Comparison of ENCODE assay signal across 9 cellular contexts in genomic region chr13:99995503-99996176, GRCh38. TPM values are rescaled to one million over a fixed set of nuclear protein-coding genes. Genes with fewer than 3 reads are reported as not detected.
DNase-seq lines count a peak whose midpoint lies in the region; ATAC-seq, FAIRE-seq and TF ChIP-seq lines count a peak whose summit lies in the region.
"Had no signal": no experiment of that assay in that cellular context is flagged by ENCODE, and none has a peak within 500 bp of the region (broad histone marks: within the 10 kb centered on the region; RNA-seq: fewer than 3 reads in every experiment).

No MANE protein-coding gene starts in this region.

- intact Hi-C loops in activated T-helper 1 cell treated with anti-CD3 and anti-CD28 coated beads, Interleukin-12 subunit alpha, Interleukin-12 subunit beta, Interleukin-2, Interleukin-4 antibody, amounts not matched to agents 30 ng/mL and 10 ng/mL and 1 ng/mL, durations not matched to agents 14 hours and 24 hours and 36 hours (cut with micrococcal nuclease): loop anchor here (1.0 to 2.0 kb wide), 5 partner anchors 9 to 519 kb away; no protein-coding TSS in a partner anchor

- ATAC-seq in HG03460 (IDR thresholded peaks at IDR 0.05; ENCODE audit: unreplicated experiment): no peak

- no peak overlapping the region for H3K4me3 ChIP-seq in H7 (ENCODE audit: insufficient read depth, low read depth, low read length)
- peak overlapping the region; percentile 60 for H3K4me3 ChIP-seq in iPS-20b (ENCODE audit: low read length)

- H3K9ac ChIP-seq in iPS-20b (ENCODE audit: low read depth, low read length): no peak overlapping the region

- no peaks in the 10 kb centered on the region for H3K9me3 Mint-ChIP-seq in activated T-helper 1 cell treated with anti-CD3 and anti-CD28 coated beads, Interleukin-12 subunit alpha, Interleukin-12 subunit beta, Interleukin-2, Interleukin-4 antibody, amounts not matched to agents 30 ng/mL and 10 ng/mL and 1 ng/mL, durations not matched to agents 14 hours and 24 hours and 36 hours
- no peaks in the 10 kb centered on the region for H3K9me3 Mint-ChIP-seq in mesothelial cell of epicardium

- no peaks in the 10 kb centered on the region for H3K36me3 Mint-ChIP-seq in activated T-helper 1 cell treated with anti-CD3 and anti-CD28 coated beads, Interleukin-12 subunit alpha, Interleukin-12 subunit beta, Interleukin-2, Interleukin-4 antibody, amounts not matched to agents 30 ng/mL and 10 ng/mL and 1 ng/mL, durations not matched to agents 14 hours and 24 hours and 36 hours (ENCODE audit: low read depth)
- no peaks in the 10 kb centered on the region for H3K36me3 Mint-ChIP-seq in mesothelial cell of epicardium

- no peak for TF ChIP-seq CTCF in mesothelial cell of epicardium (IDR thresholded peaks at IDR 0.05; ENCODE audit: unreplicated experiment)

- H3K27me3 Mint-ChIP-seq in activated T-helper 1 cell treated with anti-CD3 and anti-CD28 coated beads, Interleukin-12 subunit alpha, Interleukin-12 subunit beta, Interleukin-2, Interleukin-4 antibody, amounts not matched to agents 30 ng/mL and 10 ng/mL and 1 ng/mL, durations not matched to agents 14 hours and 24 hours and 36 hours (ENCODE audit: insufficient read depth): peaks cover 76% of the 10 kb centered on the region
- peaks cover 97% of the 10 kb centered on the region for H3K27me3 Mint-ChIP-seq in mesothelial cell of epicardium (ENCODE audit: low read depth)

- H3K4me3 Mint-ChIP-seq in activated T-helper 1 cell treated with anti-CD3 and anti-CD28 coated beads, Interleukin-12 subunit alpha, Interleukin-12 subunit beta, Interleukin-2, Interleukin-4 antibody, amounts not matched to agents 30 ng/mL and 10 ng/mL and 1 ng/mL, durations not matched to agents 14 hours and 24 hours and 36 hours: peak overlapping the region; percentile 45
- H3K4me3 Mint-ChIP-seq in mesothelial cell of epicardium: no peak overlapping the region

- peaks cover 30% of the 10 kb centered on the region for H3K4me1 Mint-ChIP-seq in activated T-helper 1 cell treated with anti-CD3 and anti-CD28 coated beads, Interleukin-12 subunit alpha, Interleukin-12 subunit beta, Interleukin-2, Interleukin-4 antibody, amounts not matched to agents 30 ng/mL and 10 ng/mL and 1 ng/mL, durations not matched to agents 14 hours and 24 hours and 36 hours (ENCODE audit: low read depth)
- H3K4me1 Mint-ChIP-seq in mesothelial cell of epicardium: no peaks in the 10 kb centered on the region

- no peak for FAIRE-seq in GM12891 (lab: Jason Lieb, UNC)
- FAIRE-seq: keratinocyte had no signal

- DNase-seq in Daoy (ENCODE audit: low read depth): peak; percentile 48
- DNase-seq in H7: peak; percentile 65
- no peak for DNase-seq in activated T-helper 1 cell treated with anti-CD3 and anti-CD28 coated beads, Interleukin-12 subunit alpha, Interleukin-12 subunit beta, Interleukin-2, Interleukin-4 antibody, amounts not matched to agents 30 ng/mL and 10 ng/mL and 1 ng/mL, durations not matched to agents 14 hours and 24 hours and 36 hours (ENCODE audit: low spot score)
- DNase-seq in GM12891 (ENCODE audit: insufficient read length, low spot score): no peak
- no peak for DNase-seq in mesothelial cell of epicardium (ENCODE audit: low spot score in 2 of 2, unreplicated experiment in 2 of 2)
- DNase-seq: activated effector memory CD4-positive, alpha-beta T cell treated with anti-CD3 and anti-CD28 coated beads, Interleukin-2, amount 50 U/mL, for 16 hours had no signal

- H3K27ac ChIP-seq in iPS-20b (ENCODE audit: low read length): no peak overlapping the region

- H3K9me3 ChIP-seq in iPS-20b (ENCODE audit: insufficient read depth, low read depth, low read length): no peaks in the 10 kb centered on the region

- H3K27ac Mint-ChIP-seq in activated T-helper 1 cell treated with anti-CD3 and anti-CD28 coated beads, Interleukin-12 subunit alpha, Interleukin-12 subunit beta, Interleukin-2, Interleukin-4 antibody, amounts not matched to agents 30 ng/mL and 10 ng/mL and 1 ng/mL, durations not matched to agents 14 hours and 24 hours and 36 hours: peak overlapping the region; percentile 44
- H3K27ac Mint-ChIP-seq in mesothelial cell of epicardium: no peak overlapping the region

- no peak for TF ChIP-seq POLR2A in GM12891 (IDR thresholded peaks at IDR 0.05; ENCODE audit: low read depth, low read length)

- H3K27me3 ChIP-seq in H7 (ENCODE audit: control insufficient read depth, insufficient read depth, low read length) (peaks cover 61% of the 10 kb centered on the region), iPS-20b (ENCODE audit: insufficient read depth, low read length) (peaks cover 78% of the 10 kb centered on the region)

- H3K36me3 ChIP-seq in H7 (replicated peaks; ENCODE audit: control insufficient read depth, insufficient read depth, low read length) (no peaks in the 10 kb centered on the region), iPS-20b (ENCODE audit: insufficient read depth, low read depth, low read length) (no peaks in the 10 kb centered on the region)

- H3K4me1 ChIP-seq in iPS-20b (ENCODE audit: insufficient read depth, low read length): peaks cover 46% of the 10 kb centered on the region; the same call in 1 of the 2 replicates

TF ChIP-seq in GM12891, 5 proteins besides CTCF, POLR2A, EP300 and RAD21:
- TF ChIP-seq PAX5 (IDR thresholded peaks at IDR 0.05; ENCODE audit: insufficient read depth, low read length, severe bottlenecking) (no peak), SPI1 (IDR thresholded peaks at IDR 0.05; ENCODE audit: low read depth, low read length) (no peak), POLR2AphosphoS5 (IDR thresholded peaks at IDR 0.05; ENCODE audit: low read depth, low read length) (no peak), TAF1 (IDR thresholded peaks at IDR 0.05; ENCODE audit: low read depth, low read length) (no peak)

RNA-seq across cellular contexts. Expression of gene ZIC2, which starts 14.1 kb away (rescaled TPM):
- 1.7 and 10.9 TPM in 2 replicates for total RNA-seq in Daoy (2014; rRNA removed; shearing (Covaris generic))
- total RNA-seq in H7 (2014; rRNA removed; shearing (Covaris generic)): 93.0 and 96.6 TPM in 2 replicates
- total RNA-seq in activated T-helper 1 cell treated with anti-CD3 and anti-CD28 coated beads, Interleukin-12 subunit alpha, Interleukin-12 subunit beta, Interleukin-2, Interleukin-4 antibody, amounts not matched to agents 30 ng/mL and 10 ng/mL and 1 ng/mL, durations not matched to agents 14 hours and 24 hours and 36 hours: 0.08 and 0.10 TPM in 2 replicates
- polyA plus RNA-seq in GM12891 (2012; ENCODE audit: low read depth, missing spikeins): not detected
- total RNA-seq in mesothelial cell of epicardium: 0.47 TPM in 1 of 3 replicates, not detected in the others
- polyA plus RNA-seq: keratinocyte had no signal

RNA-seq across cellular contexts. Expression of gene ZIC5, which starts 24.1 kb away (rescaled TPM):
- total RNA-seq in Daoy (2014; rRNA removed; shearing (Covaris generic)): 2.4 and 2.5 TPM in 2 replicates
- total RNA-seq in H7 (2014; rRNA removed; shearing (Covaris generic)): 45.9 and 51.4 TPM in 2 replicates
- total RNA-seq in activated T-helper 1 cell treated with anti-CD3 and anti-CD28 coated beads, Interleukin-12 subunit alpha, Interleukin-12 subunit beta, Interleukin-2, Interleukin-4 antibody, amounts not matched to agents 30 ng/mL and 10 ng/mL and 1 ng/mL, durations not matched to agents 14 hours and 24 hours and 36 hours: not detected in 2 replicates
- not detected for polyA plus RNA-seq in GM12891 (2012; ENCODE audit: low read depth, missing spikeins)
- total RNA-seq in mesothelial cell of epicardium: not detected in 3 replicates
- polyA plus RNA-seq: keratinocyte had no signal

Comparison
In these comparisons a context has a peak if more than half of its experiments do, and no peak if none do; other contexts are left out.
1. DNase-seq: peak in Daoy (single experiment) and H7 (single experiment); none in activated T-helper 1 cell treated with anti-CD3 and anti-CD28 coated beads, Interleukin-12 subunit alpha, Interleukin-12 subunit beta, Interleukin-2, Interleukin-4 antibody, amounts not matched to agents 30 ng/mL and 10 ng/mL and 1 ng/mL, durations not matched to agents 14 hours and 24 hours and 36 hours (single experiment), GM12891 (single experiment) and mesothelial cell of epicardium (0 of 2).
2. RNA of gene ZIC5, which starts 24.1 kb away (total RNA-seq): 45.9 to 51.4 TPM in H7; 2.4 to 2.5 TPM in Daoy, not detected in activated T-helper 1 cell treated with anti-CD3 and anti-CD28 coated beads, Interleukin-12 subunit alpha, Interleukin-12 subunit beta, Interleukin-2, Interleukin-4 antibody, amounts not matched to agents 30 ng/mL and 10 ng/mL and 1 ng/mL, durations not matched to agents 14 hours and 24 hours and 36 hours and not detected in mesothelial cell of epicardium; every median in the first group is over 10 times any median in the second.